8 cellular contexts compared by ENCODE assay signal in genomic region chr19:36139120-36139472, GRCh38. TPM values are rescaled to one million over a fixed set of nuclear protein-coding genes. Genes with fewer than 3 reads are reported as not detected.
DNase-seq lines count a peak whose midpoint lies in the region; ATAC-seq, FAIRE-seq and TF ChIP-seq lines count a peak whose summit lies in the region.

No MANE protein-coding gene starts in this region.

- H3K9me3 ChIP-seq in ascending aorta = no peaks in the 10 kb centered on the region
- H3K9me3 ChIP-seq in left lung = no peaks in the 10 kb centered on the region

- H3K4me3 Mint-ChIP-seq in activated CD4-positive, alpha-beta T cell treated with anti-CD3 and anti-CD28 coated beads, Interleukin-2, amount 10 ng/mL, durations not matched to agents 7 days and 5 days = peak overlapping the region; percentile 88

- H3K4me3 ChIP-seq in ascending aorta = peak overlapping the region; percentile 80 to 82
- peak overlapping the region; percentile 87 to 96 for H3K4me3 ChIP-seq in left lung

- FAIRE-seq in RCC 7860 (lab: Jason Lieb, UNC) = no peak

- peak overlapping the region; percentile 96 to 97 for H3K27ac ChIP-seq in ascending aorta
- peak overlapping the region; percentile 91 to 96 for H3K27ac ChIP-seq in left lung
- H3K27ac ChIP-seq in temporal lobe (ENCODE audit: low read depth, low read length) = peak overlapping the region; percentile 77

- no peak for DNase-seq in activated CD4-positive, alpha-beta T cell treated with anti-CD3 and anti-CD28 coated beads, Interleukin-2, amount 10 ng/mL, durations not matched to agents 7 days and 5 days
- DNase-seq in activated CD4-positive, alpha-beta T cell treated with anti-CD3 and anti-CD28 coated beads, Interleukin-2, amount 50 U/mL, for 1 hour = no peak
- no peak for DNase-seq in ascending aorta (ENCODE audit: low spot score in 2 of 2)
- no peak for DNase-seq in left lung
- no peak for DNase-seq in RCC 7860 (ENCODE audit: low spot score)
- no peak for DNase-seq in stimulated activated CD8-positive, alpha-beta memory T cell treated with anti-CD3 and anti-CD28 coated beads, Interleukin-4, amount 100 ng/mL, for 48 hours

- CTCF ChIA-PET in activated CD4-positive, alpha-beta T cell treated with anti-CD3 and anti-CD28 coated beads, Interleukin-2, amount 10 ng/mL, durations not matched to agents 7 days and 5 days (lab: Charles Lee) = interaction anchor here (1.2 to 2.9 kb wide), 3 partner anchors 9 to 35 kb away, joined by 3 to 12 read pairs (median 11); no protein-coding TSS in a partner anchor

- H3K36me3 Mint-ChIP-seq in activated CD4-positive, alpha-beta T cell treated with anti-CD3 and anti-CD28 coated beads, Interleukin-2, amount 10 ng/mL, durations not matched to agents 7 days and 5 days (ENCODE audit: low read depth) = peaks cover 25% of the 10 kb centered on the region

- H3K36me3 ChIP-seq in ascending aorta = peaks cover 21 to 22% of the 10 kb centered on the region in 2 donors
- peaks cover 0 to 25% of the 10 kb centered on the region in 2 donors for H3K36me3 ChIP-seq in left lung

- peak overlapping the region; percentile 95 for H3K27ac Mint-ChIP-seq in activated CD4-positive, alpha-beta T cell treated with anti-CD3 and anti-CD28 coated beads, Interleukin-2, amount 10 ng/mL, durations not matched to agents 7 days and 5 days

- intact Hi-C loops in ascending aorta (cut with DNase I) (loop anchor here (1.0 kb wide), 1 partner anchor 11 kb away; no protein-coding TSS in a partner anchor), left lung (cut with DNase I) (no loop called here)

- H3K27me3 ChIP-seq in ascending aorta (no peaks in the 10 kb centered on the region), left lung (no peaks in the 10 kb centered on the region)

- ATAC-seq in left lung = no peak
- ATAC-seq in GM19455 (IDR thresholded peaks at IDR 0.05; ENCODE audit: unreplicated experiment) = no peak

- H3K9me3 Mint-ChIP-seq in activated CD4-positive, alpha-beta T cell treated with anti-CD3 and anti-CD28 coated beads, Interleukin-2, amount 10 ng/mL, durations not matched to agents 7 days and 5 days = no peaks in the 10 kb centered on the region

- peaks cover 37% of the 10 kb centered on the region for H3K4me1 Mint-ChIP-seq in activated CD4-positive, alpha-beta T cell treated with anti-CD3 and anti-CD28 coated beads, Interleukin-2, amount 10 ng/mL, durations not matched to agents 7 days and 5 days

- peaks cover 6 to 19% of the 10 kb centered on the region in 2 donors for H3K4me1 ChIP-seq in ascending aorta
- H3K4me1 ChIP-seq in left lung = peaks cover 5 to 45% of the 10 kb centered on the region in 2 donors

- POLR2A ChIA-PET in activated CD4-positive, alpha-beta T cell treated with anti-CD3 and anti-CD28 coated beads, Interleukin-2, amount 10 ng/mL, durations not matched to agents 7 days and 5 days (lab: Charles Lee) = no interaction called here

- TF ChIP-seq CTCF in ascending aorta (IDR thresholded peaks at IDR 0.05) (no peak), left lung (IDR thresholded peaks at IDR 0.05) (no peak)

- H3K27me3 Mint-ChIP-seq in activated CD4-positive, alpha-beta T cell treated with anti-CD3 and anti-CD28 coated beads, Interleukin-2, amount 10 ng/mL, durations not matched to agents 7 days and 5 days = no peaks in the 10 kb centered on the region

RNA-seq across cellular contexts. Expression of gene CAPNS1, which starts 0.8 kb away (rescaled TPM):
- total RNA-seq in activated CD4-positive, alpha-beta T cell treated with anti-CD3 and anti-CD28 coated beads, Interleukin-2, amount 10 ng/mL, durations not matched to agents 7 days and 5 days = 100 to 1,000 TPM; 449 to 519 TPM
- total RNA-seq in ascending aorta (168 TPM), left lung (100 to 1,000 TPM; 688 to 720 TPM), temporal lobe (78.7 TPM)

RNA-seq across cellular contexts. Expression of gene COX7A1, which starts 13.2 kb away (rescaled TPM):
- not detected for total RNA-seq in activated CD4-positive, alpha-beta T cell treated with anti-CD3 and anti-CD28 coated beads, Interleukin-2, amount 10 ng/mL, durations not matched to agents 7 days and 5 days
- total RNA-seq in ascending aorta = 51.2 TPM
- 10 to 100 TPM; 47.1 to 64.9 TPM for total RNA-seq in left lung
- total RNA-seq in temporal lobe = 1.5 TPM

RNA-seq across cellular contexts. Expression of gene TBCB, which starts 23.8 kb away (rescaled TPM):
- total RNA-seq in activated CD4-positive, alpha-beta T cell treated with anti-CD3 and anti-CD28 coated beads, Interleukin-2, amount 10 ng/mL, durations not matched to agents 7 days and 5 days = 100 to 1,000 TPM; 195 to 197 TPM
- total RNA-seq in ascending aorta = 129 TPM
- total RNA-seq in left lung = 100 to 1,000 TPM; 116 to 130 TPM
- total RNA-seq in temporal lobe = 274 TPM

RNA-seq across cellular contexts. Expression of gene POLR2I, which starts 24.4 kb away (rescaled TPM):
- total RNA-seq in activated CD4-positive, alpha-beta T cell treated with anti-CD3 and anti-CD28 coated beads, Interleukin-2, amount 10 ng/mL, durations not matched to agents 7 days and 5 days = 10 to 100 TPM; 51.2 to 56.4 TPM
- total RNA-seq in ascending aorta = 21.0 TPM
- total RNA-seq in left lung = 10 to 100 TPM; 43.7 to 51.7 TPM
- total RNA-seq in temporal lobe = 41.8 TPM

RNA-seq across cellular contexts. Expression of gene OVOL3, which starts 28.2 kb away (rescaled TPM):
- total RNA-seq in activated CD4-positive, alpha-beta T cell treated with anti-CD3 and anti-CD28 coated beads, Interleukin-2, amount 10 ng/mL, durations not matched to agents 7 days and 5 days = not detected
- total RNA-seq in ascending aorta = not detected
- total RNA-seq in left lung = not detected
- total RNA-seq in temporal lobe = not detected

Comparison
In these comparisons a context has a peak if more than half of its experiments do, and no peak if none do; other contexts are left out.
1. RNA of gene COX7A1, which starts 13.2 kb away (total RNA-seq): 47.1 to 64.9 TPM in left lung and 51.2 TPM in ascending aorta (single experiment); 1.5 TPM in temporal lobe (single experiment) and not detected in activated CD4-positive, alpha-beta T cell treated with anti-CD3 and anti-CD28 coated beads, Interleukin-2, amount 10 ng/mL, durations not matched to agents 7 days and 5 days; every median in the first group is over 10 times any median in the second.
2. Peak in every context shown above with its lines, with median percentiles within 50 percentile points of each other: H3K27ac ChIP-seq.